1 cellular context compared by ENCODE assay signal in the genomic region with DNA sequence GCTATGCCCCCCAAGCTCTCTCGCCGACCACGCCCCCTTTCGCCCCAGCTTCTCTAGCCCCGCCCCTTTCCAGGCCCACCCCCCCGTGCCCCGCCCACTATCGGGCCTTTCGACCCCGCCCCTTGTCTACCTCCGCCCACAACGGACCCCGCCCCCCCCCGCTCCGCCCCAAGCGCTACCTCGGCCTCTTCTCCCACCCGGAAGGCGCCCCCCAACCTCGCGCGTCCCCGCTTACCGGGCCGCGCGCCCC.
TF ChIP-seq lines count a peak whose summit lies in the region.

No MANE protein-coding gene starts in this region.

TF ChIP-seq in K562, 482 proteins besides CTCF, POLR2A, EP300 and RAD21:
- TF ChIP-seq OTX1 (CRISPR knock-in tag; IDR thresholded peaks at IDR 0.05) (no peak), SIN3A (IDR thresholded peaks at IDR 0.05; ENCODE audit: borderline replicate concordance in 2 of 2, control insufficient read depth in 1 of 2, low read depth in 2 of 2, low read length in 2 of 2) (peak in 1 of 2 experiments; percentile 58; a peak in 1 of 4 replicates)
- TF ChIP-seq, protein P1, sequence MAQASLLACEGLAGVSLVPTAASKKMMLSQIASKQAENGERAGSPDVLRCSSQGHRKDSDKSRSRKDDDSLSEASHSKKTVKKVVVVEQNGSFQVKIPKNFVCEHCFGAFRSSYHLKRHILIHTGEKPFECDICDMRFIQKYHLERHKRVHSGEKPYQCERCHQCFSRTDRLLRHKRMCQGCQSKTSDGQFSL (CRISPR knock-in tag; IDR thresholded peaks at IDR 0.05): no peak
- TF ChIP-seq, protein P1 (tag; IDR thresholded peaks at IDR 0.05): peak in 1 of 2 experiments; percentile 78; a peak in 1 of 4 replicates
